Comparison of ENCODE assay signal across 30 cellular contexts in genomic region chr14:105010891-105011291, GRCh38. TPM values are rescaled to one million over a fixed set of nuclear protein-coding genes. Genes with fewer than 3 reads are reported as not detected.
"Had no signal": no experiment of that assay in that cellular context is flagged by ENCODE, and none has a peak within 500 bp of the region (broad histone marks: within the 10 kb centered on the region; RNA-seq: fewer than 3 reads in every experiment).

No MANE protein-coding gene starts in this region.

- ATAC-seq: activated CD8-positive, alpha-beta T cell treated with anti-CD3 and anti-CD28 coated beads, Interleukin-2, amount 10 ng/mL, durations not matched to agents 7 days and 5 days; left colon; lower lobe of right lung; right cardiac atrium had no signal

- H3K9me3 Mint-ChIP-seq: activated CD4-positive, alpha-beta T cell treated with anti-CD3 and anti-CD28 coated beads, Interleukin-2, amount 10 ng/mL, durations not matched to agents 24 days and 14 days; activated naive CD4-positive, alpha-beta T cell treated with anti-CD3 and anti-CD28 coated beads for 36 hours; activated T-cell treated with anti-CD3 and anti-CD28 coated beads, Interleukin-2, amount 50 U/mL, for 24 hours; brain; endodermal cell; nephron progenitor cell; stimulated activated naive CD8-positive, alpha-beta T cell treated with anti-CD3 and anti-CD28 coated beads, Interleukin-15, Interleukin-2, amounts not matched to agents 100 ng/mL and 50 ng/mL, for 24 hours; type B pancreatic cell had no signal

- H3K27me3 ChIP-seq: dorsolateral prefrontal cortex, suprapubic skin had no signal

- H3K4me3 ChIP-seq: dorsolateral prefrontal cortex, lower lobe of right lung, skin epidermis, suprapubic skin had no signal

- H3K27ac Mint-ChIP-seq: activated CD4-positive, alpha-beta T cell treated with anti-CD3 and anti-CD28 coated beads, Interleukin-2, amount 10 ng/mL, durations not matched to agents 24 days and 14 days; activated CD8-positive, alpha-beta T cell treated with anti-CD3 and anti-CD28 coated beads, Interleukin-2, amount 10 ng/mL, durations not matched to agents 7 days and 5 days; activated naive CD4-positive, alpha-beta T cell treated with anti-CD3 and anti-CD28 coated beads for 36 hours; activated T-cell treated with anti-CD3 and anti-CD28 coated beads, Interleukin-2, amount 50 U/mL, for 24 hours; endodermal cell; nephron progenitor cell; stimulated activated naive CD8-positive, alpha-beta T cell treated with anti-CD3 and anti-CD28 coated beads, Interleukin-15, Interleukin-2, amounts not matched to agents 100 ng/mL and 50 ng/mL, for 24 hours; type B pancreatic cell had no signal

- FAIRE-seq: colon had no signal

- H3K4me3 Mint-ChIP-seq: activated CD4-positive, alpha-beta T cell treated with anti-CD3 and anti-CD28 coated beads, Interleukin-2, amount 10 ng/mL, durations not matched to agents 24 days and 14 days; activated CD8-positive, alpha-beta T cell treated with anti-CD3 and anti-CD28 coated beads, Interleukin-2, amount 10 ng/mL, durations not matched to agents 7 days and 5 days; activated naive CD4-positive, alpha-beta T cell treated with anti-CD3 and anti-CD28 coated beads for 36 hours; activated T-cell treated with anti-CD3 and anti-CD28 coated beads, Interleukin-2, amount 50 U/mL, for 24 hours; brain; endodermal cell; nephron progenitor cell; stimulated activated naive CD8-positive, alpha-beta T cell treated with anti-CD3 and anti-CD28 coated beads, Interleukin-15, Interleukin-2, amounts not matched to agents 100 ng/mL and 50 ng/mL, for 24 hours; type B pancreatic cell had no signal

- H3K27ac ChIP-seq: dorsolateral prefrontal cortex, lower lobe of right lung, suprapubic skin had no signal

- DNase-seq: activated CD4-positive, alpha-beta T cell treated with anti-CD3 and anti-CD28 coated beads, Interleukin-2, amount 10 ng/mL, durations not matched to agents 24 days and 14 days; activated CD4-positive, CD25-positive, alpha-beta regulatory T cell; activated CD8-positive, alpha-beta T cell treated with anti-CD3 and anti-CD28 coated beads, Interleukin-2, amount 10 ng/mL, durations not matched to agents 7 days and 5 days; activated naive CD4-positive, alpha-beta T cell treated with anti-CD3 and anti-CD28 coated beads for 36 hours; activated T-cell treated with anti-CD3 and anti-CD28 coated beads, Interleukin-2, amount 50 U/mL, for 24 hours; anterior cingulate cortex; central memory CD4-positive, alpha-beta T cell; endodermal cell; foreskin melanocyte; glutamatergic neuron; hypothalamus; islet precursor cell; lower lobe of right lung; nephron progenitor cell; nucleus accumbens; stimulated activated CD4-positive, alpha-beta T cell treated with anti-CD3 and anti-CD28 coated beads, Interleukin-15, amount 100 ng/mL, for 24 hours; stimulated activated CD4-positive, alpha-beta T cell treated with anti-CD3 and anti-CD28 coated beads, Interleukin-2, amount 100 ng/mL, for 48 hours; T1000 had no signal

- H3K9me3 ChIP-seq: lower lobe of right lung, suprapubic skin had no signal

- H3K27me3 Mint-ChIP-seq: activated CD4-positive, alpha-beta T cell treated with anti-CD3 and anti-CD28 coated beads, Interleukin-2, amount 10 ng/mL, durations not matched to agents 24 days and 14 days; activated T-cell treated with anti-CD3 and anti-CD28 coated beads, Interleukin-2, amount 50 U/mL, for 24 hours; brain; progenitor cell of endocrine pancreas; stimulated activated naive CD8-positive, alpha-beta T cell treated with anti-CD3 and anti-CD28 coated beads, Interleukin-15, Interleukin-2, amounts not matched to agents 100 ng/mL and 50 ng/mL, for 24 hours; type B pancreatic cell had no signal

RNA-seq across cellular contexts. Expression of gene AHNAK2, which starts 32.7 kb away (rescaled TPM):
- total RNA-seq: activated CD8-positive, alpha-beta T cell treated with anti-CD3 and anti-CD28 coated beads, Interleukin-2, amount 10 ng/mL, durations not matched to agents 7 days and 5 days had no signal

RNA-seq across cellular contexts. Expression of gene GPR132, which starts 54.3 kb away (rescaled TPM):
- total RNA-seq: myocyte had no signal
- polyA plus RNA-seq: fibroblast of lung had no signal
